In the genomic region with DNA sequence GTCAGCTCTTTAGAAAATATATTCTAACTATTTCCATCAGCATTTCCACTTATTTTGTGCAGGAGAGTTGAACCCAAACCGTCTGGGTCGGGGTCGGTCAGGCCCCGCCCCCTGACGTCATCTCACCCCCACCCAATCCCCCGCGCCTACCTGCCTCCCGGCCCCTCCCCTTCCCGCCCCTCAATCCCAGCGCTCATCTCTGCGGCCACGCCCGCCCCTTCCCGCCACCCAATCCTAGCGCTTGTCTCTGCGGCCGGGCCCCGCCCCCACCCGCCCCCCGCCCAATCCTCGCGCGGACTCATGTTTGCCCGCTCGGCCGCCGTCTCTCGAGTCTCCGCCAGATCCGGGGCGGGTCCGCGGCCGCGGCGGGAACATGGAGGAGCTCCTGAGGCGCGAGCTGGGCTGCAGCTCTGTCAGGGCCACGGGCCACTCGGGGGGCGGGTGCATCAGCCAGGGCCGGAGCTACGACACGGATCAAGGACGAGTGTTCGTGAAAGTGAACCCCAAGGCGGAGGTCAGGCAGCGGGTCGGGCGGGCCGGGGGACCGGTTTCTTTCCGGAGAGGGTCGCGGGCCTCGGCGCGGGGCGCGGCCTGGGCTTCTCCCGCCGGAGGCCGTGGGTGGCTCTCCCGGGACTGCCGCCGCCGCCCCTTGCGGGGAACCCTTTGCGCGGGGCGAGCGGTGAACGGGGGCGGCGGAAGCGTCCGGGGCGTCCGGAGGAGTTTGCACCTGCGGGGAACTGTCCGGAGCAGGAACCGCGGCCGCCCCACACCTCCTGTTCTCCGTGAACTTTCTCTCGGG, we compare ENCODE assay signal across 8 cellular contexts. TPM values are rescaled to one million over a fixed set of nuclear protein-coding genes. Genes with fewer than 3 reads are reported as not detected.
A peak's percentile ranks its signal among the peaks of the same experiment; 100 is the strongest.
DNase-seq lines count a peak whose midpoint lies in the region; ATAC-seq and TF ChIP-seq lines count a peak whose summit lies in the region.

A gene with protein sequence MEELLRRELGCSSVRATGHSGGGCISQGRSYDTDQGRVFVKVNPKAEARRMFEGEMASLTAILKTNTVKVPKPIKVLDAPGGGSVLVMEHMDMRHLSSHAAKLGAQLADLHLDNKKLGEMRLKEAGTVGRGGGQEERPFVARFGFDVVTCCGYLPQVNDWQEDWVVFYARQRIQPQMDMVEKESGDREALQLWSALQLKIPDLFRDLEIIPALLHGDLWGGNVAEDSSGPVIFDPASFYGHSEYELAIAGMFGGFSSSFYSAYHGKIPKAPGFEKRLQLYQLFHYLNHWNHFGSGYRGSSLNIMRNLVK (plus strand): TSS at position 324 of the 799 bp plus-strand sequence. CDS start 50 bp downstream, at position 374.

- ATAC-seq in HG03469 (IDR thresholded peaks at IDR 0.05; ENCODE audit: unreplicated experiment) (peak; percentile 32), left lobe of liver (peak; percentile 86)

- TF ChIP-seq CTCF in AG09309 (IDR thresholded peaks at IDR 0.05; ENCODE audit: control insufficient read depth, insufficient read depth, low read depth, low read length, missing control alignments) (no peak), coronary artery (IDR thresholded peaks at IDR 0.05) (no peak)

- H3K27ac ChIP-seq in coronary artery, result peak within 1 kb of the TSS; percentile 66 to 75

- H3K4me3 ChIP-seq in AG09309 (ENCODE audit: control insufficient read depth, low read depth, low read length) (peak within 1 kb of the TSS; percentile 55), coronary artery (peak within 1 kb of the TSS; percentile 92)

- DNase-seq in AG09309 (ENCODE audit: low read depth), result peak; percentile 38
- DNase-seq in GM19238 (ENCODE audit: insufficient read length, low spot score), result peak; percentile 100
- DNase-seq in NCI-H748 treated with DMSO at 0.1 percent for 48 hours (lab: John Stamatoyannopoulos, UW), result peak; percentile 84
- DNase-seq in activated CD4-positive, alpha-beta T cell treated with anti-CD3 and anti-CD28 coated beads, Interleukin-2, amount 50 U/mL, for 1 hour, result peak; percentile 83
- peak; percentile 94 for DNase-seq in coronary artery (ENCODE audit: low spot score)
- DNase-seq in left lobe of liver (ENCODE audit: low spot score), result peak; percentile 90
- peak; percentile 95 for DNase-seq in stimulated activated CD4-positive, alpha-beta T cell treated with anti-CD3 and anti-CD28 coated beads, Interleukin-1b, Interleukin-23, amount 100 ng/mL, for 48 hours

RNA-seq across cellular contexts. Expression of the gene that starts here (rescaled TPM):
- 14.0 TPM for total RNA-seq in left lobe of liver

Comparison
In these comparisons a context has a peak if more than half of its experiments do, and no peak if none do; other contexts are left out.
1. Peak in every context shown above with its lines: DNase-seq, ATAC-seq, H3K4me3 ChIP-seq and H3K27ac ChIP-seq.
2. DNase-seq: peak in every context shown above with its lines; median percentile 100 in GM19238; 95 in stimulated activated CD4-positive, alpha-beta T cell treated with anti-CD3 and anti-CD28 coated beads, Interleukin-1b, Interleukin-23, amount 100 ng/mL, for 48 hours; 94 in coronary artery; 90 in left lobe of liver; 84 in NCI-H748 treated with DMSO at 0.1 percent for 48 hours; 83 in activated CD4-positive, alpha-beta T cell treated with anti-CD3 and anti-CD28 coated beads, Interleukin-2, amount 50 U/mL, for 1 hour; 38 in AG09309.